In the genomic region with DNA sequence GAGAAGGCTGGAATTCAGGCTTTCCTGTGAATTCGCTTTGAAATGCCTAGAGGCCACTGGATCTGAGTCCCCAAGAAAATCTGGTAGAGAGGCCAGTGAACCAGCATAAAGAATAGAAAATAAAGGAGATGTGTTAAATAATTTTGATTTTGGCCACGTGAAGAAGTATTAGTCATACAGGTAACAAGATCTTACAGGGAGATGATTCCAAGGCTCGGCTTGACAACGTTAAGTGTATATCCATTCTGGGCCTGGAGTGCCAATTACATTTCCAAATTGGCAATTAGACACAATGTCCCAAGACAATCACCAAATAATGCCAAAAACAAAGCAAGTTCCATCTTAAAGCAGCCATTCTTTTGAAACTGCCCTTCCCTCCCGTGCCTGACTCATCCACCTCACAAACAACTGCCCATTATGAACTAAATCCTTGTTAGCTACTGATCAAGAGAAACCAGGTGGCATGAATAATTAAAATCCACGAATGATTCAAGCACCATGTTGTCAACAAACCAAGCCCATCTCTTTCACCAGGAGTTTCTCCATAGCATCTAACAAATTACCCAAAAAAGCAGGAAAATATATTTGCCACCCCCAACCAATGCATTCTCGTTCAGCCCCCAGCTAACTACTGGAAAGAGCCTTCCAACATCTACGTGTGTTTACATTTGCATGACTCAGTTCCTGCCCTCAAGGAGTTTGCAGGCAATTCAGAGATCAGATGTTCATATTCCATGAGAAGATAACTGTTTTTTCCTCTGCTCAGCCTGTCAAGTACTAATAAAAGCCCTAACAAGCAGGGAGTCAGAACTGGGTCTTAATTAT, we compare ENCODE assay signal across 15 cellular contexts. TPM values are rescaled to one million over a fixed set of nuclear protein-coding genes. Genes with fewer than 3 reads are reported as not detected.
DNase-seq lines count a peak whose midpoint lies in the region; ATAC-seq and TF ChIP-seq lines count a peak whose summit lies in the region.
"Had no signal": no experiment of that assay in that cellular context is flagged by ENCODE, and none has a peak within 500 bp of the region (broad histone marks: within the 10 kb centered on the region; RNA-seq: fewer than 3 reads in every experiment).

No MANE protein-coding gene starts in this region.

- H3K4me3 ChIP-seq in HUES48 (ENCODE audit: low read depth, low read length) (peak overlapping the region; percentile 7; the same call in 1 of the 2 replicates), astrocyte of the spinal cord (ENCODE audit: low read depth, low read length) (no peak overlapping the region)
- H3K4me3 ChIP-seq: suprapubic skin had no signal

- H3K27ac ChIP-seq in HUES48 (ENCODE audit: low read depth, low read length) = no peak overlapping the region
- peak overlapping the region; percentile 81 for H3K27ac ChIP-seq in foreskin keratinocyte
- H3K27ac ChIP-seq: suprapubic skin had no signal

- in situ Hi-C loops in astrocyte of the spinal cord (cut with HindIII; ENCODE audit: low sequenced_read_pairs) = no loop called here

- H3K27me3 ChIP-seq in HUES48 (ENCODE audit: control insufficient read depth, insufficient read depth, low read length) (peaks cover 4% of the 10 kb centered on the region; the same call in 1 of the 2 replicates), foreskin keratinocyte (no peaks in the 10 kb centered on the region)

- TF ChIP-seq CTCF in astrocyte of the spinal cord (IDR thresholded peaks at IDR 0.05; ENCODE audit: low read depth, low read length) (no peak), foreskin keratinocyte (conservative IDR thresholded peaks at IDR 0.05) (no peak)

- no peaks in the 10 kb centered on the region for H3K9me3 ChIP-seq in HUES48 (ENCODE audit: control insufficient read depth, insufficient read depth, low read length)
- H3K9me3 ChIP-seq: suprapubic skin had no signal

- H3K4me1 ChIP-seq in HUES48 (ENCODE audit: control insufficient read depth, insufficient read depth, low read length) = peaks cover 12% of the 10 kb centered on the region
- H3K4me1 ChIP-seq in foreskin keratinocyte = peaks cover 15% of the 10 kb centered on the region
- H3K4me1 ChIP-seq: suprapubic skin had no signal

- no peak overlapping the region for H3K9ac ChIP-seq in HUES48 (ENCODE audit: low read depth, low read length)

- ATAC-seq in foreskin keratinocyte (peak; percentile 74), GM21717 (IDR thresholded peaks at IDR 0.05; ENCODE audit: unreplicated experiment) (no peak)
- ATAC-seq: T-cell had no signal

- DNase-seq in A172 (ENCODE audit: low spot score) = peak; percentile 41
- DNase-seq in astrocyte of the spinal cord (ENCODE audit: low read depth, low spot score) = peak; percentile 38
- peak; percentile 62 to 74 for DNase-seq in foreskin keratinocyte
- no peak for DNase-seq in D341Med (ENCODE audit: low spot score)
- DNase-seq in NCI-H1105 treated with DMSO at 0.1 percent for 48 hours (lab: John Stamatoyannopoulos, UW) = no peak
- DNase-seq in NCI-H2227 (lab: John Stamatoyannopoulos, UW; ENCODE audit: unreplicated experiment) = no peak
- DNase-seq: activated CD4-positive, CD25-positive, alpha-beta regulatory T cell treated with anti-CD3 and anti-CD28 coated beads, Interleukin-2, amount 50 U/mL, for 72 hours; activated gamma-delta T cell treated with Interleukin-2 at 50 U/mL for 16 hours; effector CD8-positive, alpha-beta T cell; GOT3; stimulated activated CD4-positive, alpha-beta T cell treated with anti-CD3 and anti-CD28 coated beads, Interleukin-1b, Interleukin-23, amount 100 ng/mL, for 48 hours; T-cell had no signal

- H3K36me3 ChIP-seq in HUES48 (ENCODE audit: control insufficient read depth, insufficient read depth, low read length) = no peaks in the 10 kb centered on the region
- H3K36me3 ChIP-seq: suprapubic skin had no signal

RNA-seq across cellular contexts. Expression of gene KCNMA1, which starts 8.5 kb away (rescaled TPM):
- 38.5 and 50.7 TPM in 2 replicates for total RNA-seq in A172 (2014; rRNA removed; shearing (Covaris generic))
- 2.8 and 3.9 TPM in 2 replicates for total RNA-seq in foreskin keratinocyte
- polyA plus RNA-seq in foreskin keratinocyte = 4.3 TPM in 2 replicates

Comparison
In these comparisons a context has a peak if more than half of its experiments do, and no peak if none do; other contexts are left out.
1. DNase-seq: peak in A172 (single experiment), astrocyte of the spinal cord (single experiment) and foreskin keratinocyte (2 of 2); none in D341Med (single experiment), NCI-H1105 treated with DMSO at 0.1 percent for 48 hours (single experiment) and NCI-H2227 (single experiment).